Comparison of ENCODE assay signal across 1 cellular context in the genomic region with DNA sequence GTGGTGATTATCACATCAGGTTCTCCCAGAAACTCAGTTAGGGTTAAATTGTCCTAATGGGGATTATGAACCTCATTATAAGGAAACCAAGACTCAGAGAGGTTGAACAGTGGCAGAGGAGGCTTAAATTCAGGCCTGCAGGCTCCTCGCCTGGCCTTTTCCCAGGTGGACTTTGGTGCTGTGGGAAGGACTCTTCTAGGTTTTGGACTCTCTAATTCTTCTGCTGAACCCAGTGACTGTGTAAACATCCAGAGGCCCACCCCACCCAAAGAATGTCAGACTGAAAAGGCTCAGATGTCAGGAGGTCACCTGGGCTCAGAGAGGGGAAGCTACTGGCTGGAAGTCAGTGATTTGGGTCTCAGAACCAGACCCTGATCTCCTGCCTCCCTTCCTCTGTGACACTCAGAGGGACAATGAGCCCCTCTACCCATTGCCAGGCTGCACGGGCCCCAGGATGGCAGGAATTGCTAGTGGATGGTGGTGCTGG.
TF ChIP-seq lines count a peak whose summit lies in the region.

No MANE protein-coding gene starts in this region.

TF ChIP-seq in HepG2, 621 proteins besides CTCF, POLR2A, EP300 and RAD21 (continued from another document and continues in another):
- TF ChIP-seq ZBTB49 (CRISPR knock-in tag; IDR thresholded peaks at IDR 0.05; ENCODE audit: borderline replicate concordance) (no peak), ZNF431 (CRISPR knock-in tag; IDR thresholded peaks at IDR 0.05; ENCODE audit: borderline replicate concordance, low read depth) (no peak), GMEB1 (CRISPR knock-in tag; IDR thresholded peaks at IDR 0.05; ENCODE audit: borderline replicate concordance) (no peak), RFX3 (CRISPR knock-in tag; IDR thresholded peaks at IDR 0.05) (no peak), RELA (CRISPR knock-in tag; IDR thresholded peaks at IDR 0.05) (no peak), GPN1 (CRISPR knock-in tag; IDR thresholded peaks at IDR 0.05; ENCODE audit: borderline replicate concordance) (no peak), NCOA1 (CRISPR knock-in tag; IDR thresholded peaks at IDR 0.05) (0 out of 2 replicates have a peak, but pooled peaks have one; percentile 46), MTF2 (CRISPR knock-in tag; IDR thresholded peaks at IDR 0.05; ENCODE audit: borderline replicate concordance) (no peak), ZNF33A (CRISPR knock-in tag; IDR thresholded peaks at IDR 0.05; ENCODE audit: borderline replicate concordance) (no peak), KLF11 (CRISPR knock-in tag; IDR thresholded peaks at IDR 0.05) (no peak), CENPX (CRISPR knock-in tag; IDR thresholded peaks at IDR 0.05) (no peak), TFAP4 (IDR thresholded peaks at IDR 0.05; ENCODE audit: borderline replicate concordance, low read depth) (peak; percentile 57; the same call in 1 of the 2 replicates), ZC3H13 (CRISPR knock-in tag; IDR thresholded peaks at IDR 0.05) (no peak), ZNF562 (CRISPR knock-in tag; IDR thresholded peaks at IDR 0.05; ENCODE audit: borderline replicate concordance) (no peak), ATF2 (CRISPR knock-in tag; IDR thresholded peaks at IDR 0.05) (peak; percentile 23; the same call in 1 of the 2 replicates), ZNF30 (CRISPR knock-in tag; IDR thresholded peaks at IDR 0.05) (no peak), MATR3 (CRISPR knock-in tag; IDR thresholded peaks at IDR 0.05) (no peak), RFXANK (CRISPR knock-in tag; IDR thresholded peaks at IDR 0.05) (no peak), CBFB (CRISPR knock-in tag; IDR thresholded peaks at IDR 0.05) (no peak), SIN3A (IDR thresholded peaks at IDR 0.05; ENCODE audit: borderline replicate concordance, low read depth, low read length) (no peak; the same call in 1 of the 2 replicates), SMAD3 (CRISPR knock-in tag; IDR thresholded peaks at IDR 0.05) (0 out of 2 replicates have a peak, but pooled peaks have one; percentile 29), SRF (IDR thresholded peaks at IDR 0.05; ENCODE audit: low read depth, low read length) (no peak), TAF15 (IDR thresholded peaks at IDR 0.05; ENCODE audit: low read depth, low read length, poor library complexity, severe bottlenecking) (no peak), ATF1 (CRISPR knock-in tag; IDR thresholded peaks at IDR 0.05) (no peak), FOXO1 (CRISPR knock-in tag; IDR thresholded peaks at IDR 0.05) (no peak)
- TF ChIP-seq, protein P1, sequence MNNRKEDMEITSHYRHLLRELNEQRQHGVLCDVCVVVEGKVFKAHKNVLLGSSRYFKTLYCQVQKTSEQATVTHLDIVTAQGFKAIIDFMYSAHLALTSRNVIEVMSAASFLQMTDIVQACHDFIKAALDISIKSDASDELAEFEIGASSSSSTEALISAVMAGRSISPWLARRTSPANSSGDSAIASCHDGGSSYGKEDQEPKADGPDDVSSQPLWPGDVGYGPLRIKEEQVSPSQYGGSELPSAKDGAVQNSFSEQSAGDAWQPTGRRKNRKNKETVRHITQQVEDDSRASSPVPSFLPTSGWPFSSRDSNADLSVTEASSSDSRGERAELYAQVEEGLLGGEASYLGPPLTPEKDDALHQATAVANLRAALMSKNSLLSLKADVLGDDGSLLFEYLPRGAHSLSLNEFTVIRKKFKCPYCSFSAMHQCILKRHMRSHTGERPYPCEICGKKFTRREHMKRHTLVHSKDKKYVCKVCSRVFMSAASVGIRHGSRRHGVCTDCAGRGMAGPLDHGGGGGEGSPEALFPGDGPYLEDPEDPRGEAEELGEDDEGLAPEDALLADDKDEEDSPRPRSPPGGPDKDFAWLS (CRISPR knock-in tag; IDR thresholded peaks at IDR 0.05; ENCODE audit: borderline replicate concordance): no peak
- TF ChIP-seq, protein P2, sequence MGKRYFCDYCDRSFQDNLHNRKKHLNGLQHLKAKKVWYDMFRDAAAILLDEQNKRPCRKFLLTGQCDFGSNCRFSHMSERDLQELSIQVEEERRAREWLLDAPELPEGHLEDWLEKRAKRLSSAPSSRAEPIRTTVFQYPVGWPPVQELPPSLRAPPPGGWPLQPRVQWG (CRISPR knock-in tag; IDR thresholded peaks at IDR 0.05; ENCODE audit: borderline replicate concordance, low read depth): no peak
- TF ChIP-seq, protein P3, sequence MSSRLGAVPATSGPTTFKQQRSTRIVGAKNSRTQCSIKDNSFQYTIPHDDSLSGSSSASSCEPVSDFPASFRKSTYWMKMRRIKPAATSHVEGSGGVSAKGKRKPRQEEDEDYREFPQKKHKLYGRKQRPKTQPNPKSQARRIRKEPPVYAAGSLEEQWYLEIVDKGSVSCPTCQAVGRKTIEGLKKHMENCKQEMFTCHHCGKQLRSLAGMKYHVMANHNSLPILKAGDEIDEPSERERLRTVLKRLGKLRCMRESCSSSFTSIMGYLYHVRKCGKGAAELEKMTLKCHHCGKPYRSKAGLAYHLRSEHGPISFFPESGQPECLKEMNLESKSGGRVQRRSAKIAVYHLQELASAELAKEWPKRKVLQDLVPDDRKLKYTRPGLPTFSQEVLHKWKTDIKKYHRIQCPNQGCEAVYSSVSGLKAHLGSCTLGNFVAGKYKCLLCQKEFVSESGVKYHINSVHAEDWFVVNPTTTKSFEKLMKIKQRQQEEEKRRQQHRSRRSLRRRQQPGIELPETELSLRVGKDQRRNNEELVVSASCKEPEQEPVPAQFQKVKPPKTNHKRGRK (CRISPR knock-in tag; IDR thresholded peaks at IDR 0.05): no peak
- TF ChIP-seq, protein P4, sequence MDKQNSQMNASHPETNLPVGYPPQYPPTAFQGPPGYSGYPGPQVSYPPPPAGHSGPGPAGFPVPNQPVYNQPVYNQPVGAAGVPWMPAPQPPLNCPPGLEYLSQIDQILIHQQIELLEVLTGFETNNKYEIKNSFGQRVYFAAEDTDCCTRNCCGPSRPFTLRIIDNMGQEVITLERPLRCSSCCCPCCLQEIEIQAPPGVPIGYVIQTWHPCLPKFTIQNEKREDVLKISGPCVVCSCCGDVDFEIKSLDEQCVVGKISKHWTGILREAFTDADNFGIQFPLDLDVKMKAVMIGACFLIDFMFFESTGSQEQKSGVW (CRISPR knock-in tag; IDR thresholded peaks at IDR 0.05; ENCODE audit: borderline replicate concordance): no peak
- TF ChIP-seq, protein P5, sequence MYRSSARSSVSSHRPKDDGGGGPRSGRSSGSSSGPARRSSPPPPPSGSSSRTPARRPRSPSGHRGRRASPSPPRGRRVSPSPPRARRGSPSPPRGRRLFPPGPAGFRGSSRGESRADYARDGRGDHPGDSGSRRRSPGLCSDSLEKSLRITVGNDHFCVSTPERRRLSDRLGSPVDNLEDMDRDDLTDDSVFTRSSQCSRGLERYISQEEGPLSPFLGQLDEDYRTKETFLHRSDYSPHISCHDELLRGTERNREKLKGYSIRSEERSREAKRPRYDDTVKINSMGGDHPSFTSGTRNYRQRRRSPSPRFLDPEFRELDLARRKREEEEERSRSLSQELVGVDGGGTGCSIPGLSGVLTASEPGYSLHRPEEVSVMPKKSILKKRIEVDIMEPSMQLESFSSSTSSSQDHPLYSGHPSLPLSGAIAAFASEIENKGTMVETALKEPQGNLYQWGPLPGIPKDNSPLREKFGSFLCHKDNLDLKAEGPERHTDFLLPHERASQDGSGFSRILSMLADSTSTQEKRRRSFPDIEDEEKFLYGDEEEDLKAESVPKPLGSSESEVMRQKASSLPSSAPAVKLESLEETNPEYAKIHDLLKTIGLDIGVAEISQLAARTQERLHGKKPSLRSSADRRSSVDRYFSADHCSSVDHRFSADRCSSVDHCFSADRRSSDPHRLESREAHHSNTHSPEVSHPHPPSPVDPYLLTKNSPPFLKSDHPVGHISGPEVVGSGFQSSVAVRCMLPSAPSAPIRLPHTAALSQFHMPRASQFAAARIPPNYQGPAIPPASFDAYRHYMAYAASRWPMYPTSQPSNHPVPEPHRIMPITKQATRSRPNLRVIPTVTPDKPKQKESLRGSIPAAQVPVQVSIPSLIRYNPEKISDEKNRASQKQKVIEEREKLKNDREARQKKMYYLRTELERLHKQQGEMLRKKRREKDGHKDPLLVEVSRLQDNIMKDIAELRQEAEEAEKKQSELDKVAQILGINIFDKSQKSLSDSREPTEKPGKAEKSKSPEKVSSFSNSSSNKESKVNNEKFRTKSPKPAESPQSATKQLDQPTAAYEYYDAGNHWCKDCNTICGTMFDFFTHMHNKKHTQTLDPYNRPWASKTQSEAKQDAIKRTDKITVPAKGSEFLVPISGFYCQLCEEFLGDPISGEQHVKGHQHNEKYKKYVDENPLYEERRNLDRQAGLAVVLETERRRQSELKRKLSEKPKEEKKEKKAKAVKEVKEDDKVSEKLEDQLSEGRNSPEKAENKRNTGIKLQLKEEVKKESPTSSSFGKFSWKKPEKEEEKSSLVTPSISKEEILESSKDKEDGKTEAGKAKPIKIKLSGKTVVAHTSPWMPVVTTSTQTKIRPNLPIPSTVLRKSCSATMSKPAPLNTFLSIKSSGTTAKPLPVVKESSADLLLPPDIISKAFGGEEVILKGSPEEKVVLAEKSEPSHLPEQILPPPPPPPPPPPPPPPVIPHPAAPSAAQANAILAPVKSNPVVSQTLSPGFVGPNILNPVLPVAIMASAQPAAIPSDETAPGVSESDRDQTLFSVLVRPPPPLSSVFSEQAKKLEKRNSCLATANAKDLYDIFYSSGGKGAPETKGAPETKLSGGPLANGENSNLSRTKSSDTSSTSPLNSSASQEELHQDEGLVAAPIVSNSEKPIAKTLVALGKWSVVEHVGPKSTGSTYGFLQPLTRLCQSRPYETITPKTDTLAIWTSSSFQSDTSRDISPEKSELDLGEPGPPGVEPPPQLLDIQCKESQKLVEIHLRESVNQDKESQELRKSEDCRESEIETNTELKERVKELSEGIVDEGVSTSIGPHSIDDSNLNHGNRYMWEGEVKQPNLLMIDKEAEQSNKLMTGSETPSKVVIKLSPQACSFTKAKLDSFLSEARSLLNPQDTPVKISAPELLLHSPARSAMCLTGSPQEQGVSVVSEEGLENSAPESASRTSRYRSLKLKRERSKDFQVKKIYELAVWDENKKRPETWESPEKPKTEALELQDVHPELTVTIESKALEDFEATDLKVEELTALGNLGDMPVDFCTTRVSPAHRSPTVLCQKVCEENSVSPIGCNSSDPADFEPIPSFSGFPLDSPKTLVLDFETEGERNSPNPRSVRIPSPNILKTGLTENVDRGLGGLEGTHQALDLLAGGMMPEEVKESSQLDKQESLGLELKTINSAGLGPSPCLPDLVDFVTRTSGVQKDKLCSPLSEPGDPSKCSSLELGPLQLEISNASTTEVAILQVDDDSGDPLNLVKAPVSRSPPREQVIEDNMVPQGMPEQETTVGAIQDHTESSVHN (CRISPR knock-in tag; IDR thresholded peaks at IDR 0.05): no peak
- TF ChIP-seq, protein P6, sequence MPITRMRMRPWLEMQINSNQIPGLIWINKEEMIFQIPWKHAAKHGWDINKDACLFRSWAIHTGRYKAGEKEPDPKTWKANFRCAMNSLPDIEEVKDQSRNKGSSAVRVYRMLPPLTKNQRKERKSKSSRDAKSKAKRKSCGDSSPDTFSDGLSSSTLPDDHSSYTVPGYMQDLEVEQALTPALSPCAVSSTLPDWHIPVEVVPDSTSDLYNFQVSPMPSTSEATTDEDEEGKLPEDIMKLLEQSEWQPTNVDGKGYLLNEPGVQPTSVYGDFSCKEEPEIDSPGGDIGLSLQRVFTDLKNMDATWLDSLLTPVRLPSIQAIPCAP (CRISPR knock-in tag; IDR thresholded peaks at IDR 0.05; ENCODE audit: low read depth): no peak
